ENCODE assay signal across 1 cellular context in genomic region chr7:100585511-100586265, GRCh38.
TF ChIP-seq lines count a peak whose summit lies in the region.

A gene with protein sequence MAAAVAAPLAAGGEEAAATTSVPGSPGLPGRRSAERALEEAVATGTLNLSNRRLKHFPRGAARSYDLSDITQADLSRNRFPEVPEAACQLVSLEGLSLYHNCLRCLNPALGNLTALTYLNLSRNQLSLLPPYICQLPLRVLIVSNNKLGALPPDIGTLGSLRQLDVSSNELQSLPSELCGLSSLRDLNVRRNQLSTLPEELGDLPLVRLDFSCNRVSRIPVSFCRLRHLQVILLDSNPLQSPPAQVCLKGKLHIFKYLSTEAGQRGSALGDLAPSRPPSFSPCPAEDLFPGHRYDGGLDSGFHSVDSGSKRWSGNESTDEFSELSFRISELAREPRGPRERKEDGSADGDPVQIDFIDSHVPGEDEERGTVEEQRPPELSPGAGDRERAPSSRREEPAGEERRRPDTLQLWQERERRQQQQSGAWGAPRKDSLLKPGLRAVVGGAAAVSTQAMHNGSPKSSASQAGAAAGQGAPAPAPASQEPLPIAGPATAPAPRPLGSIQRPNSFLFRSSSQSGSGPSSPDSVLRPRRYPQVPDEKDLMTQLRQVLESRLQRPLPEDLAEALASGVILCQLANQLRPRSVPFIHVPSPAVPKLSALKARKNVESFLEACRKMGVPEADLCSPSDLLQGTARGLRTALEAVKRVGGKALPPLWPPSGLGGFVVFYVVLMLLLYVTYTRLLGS (minus strand): TSS chr7:100586129. CDS start chr7:100586100, 29 bp downstream.

TF ChIP-seq in SK-N-SH, 30 proteins besides CTCF, POLR2A, EP300 and RAD21 (continued from another document):
- peak; percentile 77; the same call in 1 of the 2 replicates for TF ChIP-seq REST (IDR thresholded peaks at IDR 0.05; ENCODE audit: low read depth, low read length)
- peak; percentile 61 for TF ChIP-seq GABPA (IDR thresholded peaks at IDR 0.05; ENCODE audit: low read depth)
- peak; percentile 94 for TF ChIP-seq SIN3A (IDR thresholded peaks at IDR 0.05; ENCODE audit: borderline replicate concordance, low read depth, low read length)
- TF ChIP-seq, protein P1, sequence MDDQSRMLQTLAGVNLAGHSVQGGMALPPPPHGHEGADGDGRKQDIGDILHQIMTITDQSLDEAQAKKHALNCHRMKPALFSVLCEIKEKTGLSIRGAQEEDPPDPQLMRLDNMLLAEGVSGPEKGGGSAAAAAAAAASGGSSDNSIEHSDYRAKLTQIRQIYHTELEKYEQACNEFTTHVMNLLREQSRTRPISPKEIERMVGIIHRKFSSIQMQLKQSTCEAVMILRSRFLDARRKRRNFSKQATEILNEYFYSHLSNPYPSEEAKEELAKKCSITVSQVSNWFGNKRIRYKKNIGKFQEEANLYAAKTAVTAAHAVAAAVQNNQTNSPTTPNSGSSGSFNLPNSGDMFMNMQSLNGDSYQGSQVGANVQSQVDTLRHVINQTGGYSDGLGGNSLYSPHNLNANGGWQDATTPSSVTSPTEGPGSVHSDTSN (IDR thresholded peaks at IDR 0.05) = peak; percentile 75
- TF ChIP-seq ZBTB33 (IDR thresholded peaks at IDR 0.05; ENCODE audit: borderline replicate concordance, low read depth) = peak; percentile 66; the same call in 1 of the 2 replicates
- TF ChIP-seq CHD2 (IDR thresholded peaks at IDR 0.05; ENCODE audit: low read length, partially characterized antibody) = peak; percentile 96
- peak; percentile 98 for TF ChIP-seq TAF1 (IDR thresholded peaks at IDR 0.05; ENCODE audit: borderline replicate concordance, low read depth, low read length)
- TF ChIP-seq NFIC (IDR thresholded peaks at IDR 0.05; ENCODE audit: borderline replicate concordance) = no peak; the same call in 1 of the 2 replicates
- peak; percentile 56 for TF ChIP-seq MXI1 (IDR thresholded peaks at IDR 0.05; ENCODE audit: low read depth, low read length)
TF ChIP-seq in SK-N-SH: peak in this region for 13.
